ENCODE assay signal across 21 cellular contexts in genomic region chr10:6174201-6174874, GRCh38. TPM values are rescaled to one million over a fixed set of nuclear protein-coding genes. Genes with fewer than 3 reads are reported as not detected.
A peak's percentile ranks its signal among the peaks of the same experiment; 100 is the strongest.
DNase-seq lines count a peak whose midpoint lies in the region; ATAC-seq, FAIRE-seq and TF ChIP-seq lines count a peak whose summit lies in the region.
"Had no signal": no experiment of that assay in that cellular context is flagged by ENCODE, and none has a peak within 500 bp of the region (broad histone marks: within the 10 kb centered on the region; RNA-seq: fewer than 3 reads in every experiment).

No MANE protein-coding gene starts in this region.

- no peak overlapping the region for H3K4me3 ChIP-seq in CD4-positive, alpha-beta memory T cell (ENCODE audit: low read length in 2 of 2)
- H3K4me3 ChIP-seq in heart right ventricle (no peak overlapping the region), sigmoid colon (no peak overlapping the region), kidney (ENCODE audit: low read length in 2 of 2) (no peak overlapping the region)
- H3K4me3 ChIP-seq: skin epidermis, upper lobe of right lung had no signal

- no peaks in the 10 kb centered on the region for H3K9me3 ChIP-seq in CD4-positive, alpha-beta memory T cell (ENCODE audit: control insufficient read depth in 1 of 2, low read length in 2 of 2)
- H3K9me3 ChIP-seq in heart right ventricle (no peaks in the 10 kb centered on the region), sigmoid colon (no peaks in the 10 kb centered on the region), kidney (ENCODE audit: control insufficient read depth in 1 of 2, low read length in 2 of 2) (no peaks in the 10 kb centered on the region)
- H3K9me3 ChIP-seq: BE2C, upper lobe of right lung had no signal

- H3K27ac Mint-ChIP-seq in CD4-positive, alpha-beta memory T cell = peak overlapping the region in 6 of 7 donors; percentile 19 to 89 (median 74)
- H3K27ac Mint-ChIP-seq in activated T-helper 17 cell treated with anti-CD3 and anti-CD28 coated beads, Interleukin-2, amount 50 U/mL, for 72 hours = peak overlapping the region; percentile 89

- H3K36me3 ChIP-seq in CD4-positive, alpha-beta memory T cell (ENCODE audit: insufficient read depth, low read length) = no peaks in the 10 kb centered on the region
- H3K36me3 ChIP-seq in heart right ventricle (no peaks in the 10 kb centered on the region), sigmoid colon (no peaks in the 10 kb centered on the region), kidney (ENCODE audit: control insufficient read depth in 1 of 2, insufficient read depth in 2 of 2, low read length in 2 of 2) (no peaks in the 10 kb centered on the region)
- H3K36me3 ChIP-seq: BE2C, upper lobe of right lung had no signal

- WGBS in heart right ventricle, 2 donors = 70 to 71% methylated on average over 22 of the region's 22 CpGs
- 92 to 94% methylated on average over 22 of the region's 22 CpGs for WGBS in sigmoid colon, 2 donors

- no peaks in the 10 kb centered on the region for H3K27me3 ChIP-seq in CD4-positive, alpha-beta memory T cell (ENCODE audit: insufficient read depth, low read length)
- no peaks in the 10 kb centered on the region for H3K27me3 ChIP-seq in heart right ventricle
- H3K27me3 ChIP-seq in sigmoid colon = no peaks in the 10 kb centered on the region
- H3K27me3 ChIP-seq: BE2C, upper lobe of right lung had no signal

- ATAC-seq in activated T-helper 17 cell treated with anti-CD3 and anti-CD28 coated beads, Interleukin-2, amount 50 U/mL, for 72 hours (replicated peaks) = no peak
- ATAC-seq in heart right ventricle (peak in 2 of 8 donors; percentile 18 to 33), HG03108 (IDR thresholded peaks at IDR 0.05; ENCODE audit: unreplicated experiment) (no peak)
- ATAC-seq: esophagus mucosa, upper lobe of right lung had no signal

- no peaks in the 10 kb centered on the region for H3K9me3 Mint-ChIP-seq in CD4-positive, alpha-beta memory T cell
- no peaks in the 10 kb centered on the region for H3K9me3 Mint-ChIP-seq in activated T-helper 17 cell treated with anti-CD3 and anti-CD28 coated beads, Interleukin-2, amount 50 U/mL, for 72 hours
- H3K9me3 Mint-ChIP-seq: dendritic cell treated with granulocyte-macrophage colony-stimulating factor and Interleukin-4, amounts not matched to agents 40 ng/mL and 50 ng/mL, for 4 days had no signal

- peaks cover 0 to 8% of the 10 kb centered on the region in 2 donors for H3K36me3 Mint-ChIP-seq in CD4-positive, alpha-beta memory T cell
- peaks cover 84% of the 10 kb centered on the region for H3K36me3 Mint-ChIP-seq in activated T-helper 17 cell treated with anti-CD3 and anti-CD28 coated beads, Interleukin-2, amount 50 U/mL, for 72 hours (ENCODE audit: low read depth)

- H3K4me3 Mint-ChIP-seq in CD4-positive, alpha-beta memory T cell = no peak overlapping the region
- H3K4me3 Mint-ChIP-seq in activated T-helper 17 cell treated with anti-CD3 and anti-CD28 coated beads, Interleukin-2, amount 50 U/mL, for 72 hours = peak overlapping the region; percentile 77
- H3K4me3 Mint-ChIP-seq: dendritic cell treated with granulocyte-macrophage colony-stimulating factor and Interleukin-4, amounts not matched to agents 40 ng/mL and 50 ng/mL, for 4 days had no signal

- H3K9ac ChIP-seq in kidney (ENCODE audit: low read length in 2 of 2) = no peak overlapping the region

- H3K27me3 Mint-ChIP-seq in CD4-positive, alpha-beta memory T cell = no peaks in the 10 kb centered on the region
- no peaks in the 10 kb centered on the region for H3K27me3 Mint-ChIP-seq in activated T-helper 17 cell treated with anti-CD3 and anti-CD28 coated beads, Interleukin-2, amount 50 U/mL, for 72 hours
- H3K27me3 Mint-ChIP-seq: dendritic cell treated with granulocyte-macrophage colony-stimulating factor and Interleukin-4, amounts not matched to agents 40 ng/mL and 50 ng/mL, for 4 days had no signal

- TF ChIP-seq CTCF in heart right ventricle (IDR thresholded peaks at IDR 0.05) (no peak), sigmoid colon (IDR thresholded peaks at IDR 0.05) (no peak), kidney (IDR thresholded peaks at IDR 0.05; ENCODE audit: borderline replicate concordance, extremely low read depth, insufficient read depth) (no peak)

- FAIRE-seq in GM12892 (lab: Jason Lieb, UNC) (no peak), kidney (lab: Jason Lieb, UNC) (no peak)
- FAIRE-seq: astrocyte, GM19239, RCC 7860 had no signal

- peaks cover 55% of the 10 kb centered on the region for H3K4me1 ChIP-seq in CD4-positive, alpha-beta memory T cell (ENCODE audit: insufficient read depth, low read length)
- H3K4me1 ChIP-seq in heart right ventricle (peaks cover 8 to 94% (median 83%) of the 10 kb centered on the region in 9 donors), sigmoid colon (peaks cover 0 to 73% (median 63%) of the 10 kb centered on the region in 4 donors), kidney (ENCODE audit: control insufficient read depth in 1 of 2, insufficient read depth in 1 of 2, low read depth in 1 of 2, low read length in 2 of 2) (peaks cover 2 to 8% of the 10 kb centered on the region in 2 donors)
- H3K4me1 ChIP-seq: BE2C had no signal

- no peak for TF ChIP-seq EP300 in sigmoid colon (IDR thresholded peaks at IDR 0.05)

- CTCF ChIA-PET in CD4-positive, alpha-beta memory T cell (lab: Charles Lee; ENCODE audit: partially characterized antibody) = interaction anchor here (0.8 to 7.8 kb wide), 8 partner anchors 9 to 232 kb away, joined by 3 to 94 read pairs (median 7); partner anchors contain the start of gene PFKFB3

- no peak for DNase-seq in CD4-positive, alpha-beta memory T cell
- DNase-seq in heart right ventricle = peak in 1 of 2 donors; percentile 38
- DNase-seq in sigmoid colon = no peak
- DNase-seq in GM12892 (ENCODE audit: insufficient read length) = no peak
- DNase-seq in kidney = no peak
- no peak for DNase-seq in NCI-H345 treated with DMSO at 0.1 percent for 48 hours (lab: John Stamatoyannopoulos, UW; ENCODE audit: unreplicated experiment)
- DNase-seq: activated effector memory CD4-positive, alpha-beta T cell treated with anti-CD3 and anti-CD28 coated beads, Interleukin-2, amount 50 U/mL, for 16 hours; BE2C; DMS79 treated with DMSO at 0.1 percent for 48 hours; islet precursor cell; NCI-H1092 treated with DMSO at 0.1 percent for 48 hours; SW 1271; upper lobe of right lung had no signal

- POLR2A ChIA-PET in CD4-positive, alpha-beta memory T cell (lab: Charles Lee; ENCODE audit: partially characterized antibody) = interaction anchor here (0.6 to 2.5 kb wide), 5 partner anchors 8 to 236 kb away, joined by 3 to 10 read pairs (median 4); partner anchors contain the start of gene PFKFB3

- intact Hi-C loops in CD4-positive, alpha-beta memory T cell (cut with micrococcal nuclease) = no loop called here
- intact Hi-C loops in heart right ventricle (cut with DNase I) = no loop called here
- intact Hi-C loops in sigmoid colon (cut with DNase I) = no loop called here
- intact Hi-C loops in kidney (cut with DNase I) = no loop called here

- no peak overlapping the region for H3K27ac ChIP-seq in CD4-positive, alpha-beta memory T cell (ENCODE audit: low read depth, low read length)
- H3K27ac ChIP-seq in heart right ventricle = peak overlapping the region; percentile 22 to 84 (median 54)
- H3K27ac ChIP-seq in sigmoid colon = peak overlapping the region; percentile 8 to 32 (median 12)
- H3K27ac ChIP-seq in kidney (ENCODE audit: low read depth in 2 of 2, low read length in 2 of 2) = no peak overlapping the region
- H3K27ac ChIP-seq: upper lobe of right lung had no signal

- TF ChIP-seq POLR2A in sigmoid colon (IDR thresholded peaks at IDR 0.05) (no peak), GM12892 (IDR thresholded peaks at IDR 0.05; ENCODE audit: low read depth, low read length) (no peak)

- H3K4me1 Mint-ChIP-seq in CD4-positive, alpha-beta memory T cell = peaks cover 48 to 84% (median 60%) of the 10 kb centered on the region in 4 donors
- H3K4me1 Mint-ChIP-seq in activated T-helper 17 cell treated with anti-CD3 and anti-CD28 coated beads, Interleukin-2, amount 50 U/mL, for 72 hours = peaks cover 68% of the 10 kb centered on the region

RNA-seq across cellular contexts. Expression of gene PFKFB3, which starts 28.4 kb away (rescaled TPM):
- total RNA-seq in CD4-positive, alpha-beta memory T cell = 10 to 100 TPM; 55.7 to 67.1 TPM
- polyA plus RNA-seq in CD4-positive, alpha-beta memory T cell = 10 to 100 TPM; 11.8 to 16.0 TPM
- total RNA-seq in activated T-helper 17 cell treated with anti-CD3 and anti-CD28 coated beads, Interleukin-2, amount 50 U/mL, for 72 hours = 100 to 1,000 TPM; 157 to 310 TPM
- total RNA-seq in heart right ventricle (10 to 100 TPM in 9 of 10 donors, 1 to 10 TPM in 1; 7.6 to 77.3 (median 16.3) TPM), sigmoid colon (10 to 100 TPM; 24.5 to 29.3 (median 28.5) TPM), kidney (141 TPM)
- polyA plus RNA-seq in heart right ventricle (10 to 100 TPM in 1 of 2 donors, 1 to 10 TPM in 1; 5.5 to 10.6 TPM), sigmoid colon (10 to 100 TPM; 10.2 to 33.2 (median 13.9) TPM), kidney (ENCODE audit: insufficient read depth, low read depth, low replicate concordance) (34.9 TPM)
- 16.2 TPM for polyA plus RNA-seq in GM12892 (2012; ENCODE audit: missing spikeins)

Comparison
In these comparisons a context has a peak if more than half of its experiments do, and no peak if none do; other contexts are left out.
1. H3K27ac ChIP-seq: peak in heart right ventricle (10 of 10) and sigmoid colon (4 of 4); none in CD4-positive, alpha-beta memory T cell (single experiment) and kidney (0 of 2).